ENCODE assay signal across 11 cellular contexts in genomic region chr1:175129997-175130648, GRCh38.
DNase-seq lines count a peak whose midpoint lies in the region; ATAC-seq and TF ChIP-seq lines count a peak whose summit lies in the region.
"Had no signal": no experiment of that assay in that cellular context is flagged by ENCODE, and none has a peak within 500 bp of the region (broad histone marks: within the 10 kb centered on the region; RNA-seq: fewer than 3 reads in every experiment).

No MANE protein-coding gene starts in this region.

- H3K4me3 Mint-ChIP-seq in GM23338, result peak overlapping the region; percentile 31; the same call in 2 of the 3 replicates
- H3K4me3 Mint-ChIP-seq: activated CD8-positive, alpha-beta T cell treated with anti-CD3 and anti-CD28 coated beads for 36 hours; central memory CD8-positive, alpha-beta T cell had no signal

- H3K27me3 ChIP-seq in GM23338 (ENCODE audit: insufficient read depth) (no peaks in the 10 kb centered on the region), trophoblast cell (ENCODE audit: insufficient read depth, low read length) (no peaks in the 10 kb centered on the region), MG63 (no peaks in the 10 kb centered on the region)

- peak; percentile 20 to 30; a peak in 2 of 4 replicates for TF ChIP-seq CTCF in GM23338 (conservative IDR thresholded peaks at IDR 0.05; ENCODE audit: low read depth in 2 of 2)
- TF ChIP-seq CTCF in fibroblast of the aortic adventitia (IDR thresholded peaks at IDR 0.05; ENCODE audit: insufficient read depth, low read length), result no peak

- no peaks in the 10 kb centered on the region for H3K27me3 Mint-ChIP-seq in GM23338 (ENCODE audit: insufficient read depth, low read depth, poor library complexity)

- H3K27ac ChIP-seq in GM23338 (ENCODE audit: low read depth), result peak overlapping the region; percentile 96
- H3K27ac ChIP-seq in trophoblast cell (ENCODE audit: low read depth, low read length), result peak overlapping the region; percentile 85

- peak overlapping the region; percentile 38 for H3K18ac ChIP-seq in trophoblast cell (ENCODE audit: low read length)

- no peak overlapping the region for H4K12ac ChIP-seq in trophoblast cell (ENCODE audit: low read depth, low read length)

- no peaks in the 10 kb centered on the region for H3K9me3 ChIP-seq in trophoblast cell (ENCODE audit: insufficient read depth, low read depth, low read length)
- no peaks in the 10 kb centered on the region for H3K9me3 ChIP-seq in MG63

- H4K8ac ChIP-seq in trophoblast cell (ENCODE audit: low read depth, low read length), result peak overlapping the region; percentile 44

- no peaks in the 10 kb centered on the region for H3K36me3 ChIP-seq in GM23338 (ENCODE audit: insufficient read depth)
- H3K36me3 ChIP-seq in trophoblast cell (ENCODE audit: control insufficient read depth in 1 of 2, insufficient read depth in 2 of 2, low read length in 2 of 2), result no peaks in the 10 kb centered on the region
- H3K36me3 ChIP-seq in MG63, result no peaks in the 10 kb centered on the region

- no peaks in the 10 kb centered on the region for H3F3A ChIP-seq in GM23338 (replicated peaks; ENCODE audit: low read depth)

- no peak overlapping the region for H3K9ac ChIP-seq in trophoblast cell (ENCODE audit: low read length)

- H3K14ac ChIP-seq in trophoblast cell (ENCODE audit: low read length), result peak overlapping the region; percentile 16

- peaks cover 25% of the 10 kb centered on the region for H3K79me1 ChIP-seq in trophoblast cell (ENCODE audit: low read length)

- H3K36me3 Mint-ChIP-seq in GM23338 (ENCODE audit: low read depth), result no peaks in the 10 kb centered on the region

- no peaks in the 10 kb centered on the region for H4K20me1 ChIP-seq in GM23338 (replicated peaks; ENCODE audit: insufficient read depth)

- no peaks in the 10 kb centered on the region for H3K9me3 Mint-ChIP-seq in GM23338
- H3K9me3 Mint-ChIP-seq: activated CD8-positive, alpha-beta T cell treated with anti-CD3 and anti-CD28 coated beads for 36 hours; central memory CD8-positive, alpha-beta T cell had no signal

- H2AFZ ChIP-seq in GM23338, result no peak overlapping the region
- H2AFZ ChIP-seq in trophoblast cell (ENCODE audit: insufficient read depth, low read length, poor library complexity), result no peak overlapping the region

- no CpG with 5 or more reads among the region's 5 CpGs for WGBS in trophoblast cell (ENCODE audit: extremely low coverage, insufficient coverage, insufficient read length)

- H3K9me2 ChIP-seq in GM23338 (ENCODE audit: insufficient read depth), result peaks cover 7% of the 10 kb centered on the region; the same call in 1 of the 2 replicates

- peak overlapping the region; percentile 78 for H2BK5ac ChIP-seq in trophoblast cell (ENCODE audit: low read depth, low read length, poor library complexity)

- no peak overlapping the region for H3K23ac ChIP-seq in trophoblast cell (ENCODE audit: low read length)

- H3K4me3 ChIP-seq in GM23338, result no peak overlapping the region
- H3K4me3 ChIP-seq in fibroblast of the aortic adventitia (ENCODE audit: low read depth, low read length), result no peak overlapping the region
- H3K4me3 ChIP-seq in trophoblast cell (ENCODE audit: low read depth, low read length), result no peak overlapping the region
- no peak overlapping the region for H3K4me3 ChIP-seq in MG63

- peak overlapping the region; percentile 67 for H2BK120ac ChIP-seq in trophoblast cell (ENCODE audit: insufficient read depth, low read length, poor library complexity)

- H4K91ac ChIP-seq in trophoblast cell (ENCODE audit: low read depth, low read length), result peak overlapping the region; percentile 78

- H3K4me1 Mint-ChIP-seq in GM23338, result peaks cover 47% of the 10 kb centered on the region

- peak overlapping the region; percentile 97 for H3K27ac Mint-ChIP-seq in GM23338
- H3K27ac Mint-ChIP-seq: activated CD8-positive, alpha-beta T cell treated with anti-CD3 and anti-CD28 coated beads for 36 hours had no signal

- H3K4me1 ChIP-seq in GM23338 (ENCODE audit: insufficient read depth) (peaks cover 20% of the 10 kb centered on the region), trophoblast cell (ENCODE audit: control insufficient read depth in 1 of 2, insufficient read depth in 2 of 2, low read length in 2 of 2) (peaks cover 21 to 29% of the 10 kb centered on the region in 2 experiments)

- no peak overlapping the region for H2AK5ac ChIP-seq in trophoblast cell (ENCODE audit: low read length)

- H3K79me2 ChIP-seq in GM23338 (replicated peaks; ENCODE audit: insufficient read depth), result no peaks in the 10 kb centered on the region
- H3K79me2 ChIP-seq in trophoblast cell (ENCODE audit: control insufficient read depth, insufficient read depth, low read length, poor library complexity), result no peaks in the 10 kb centered on the region

- DNase-seq in GM23338 (ENCODE audit: low spot score) (peak; percentile 81), NCI-H82 (lab: John Stamatoyannopoulos, UW) (peak; percentile 99), fibroblast of the aortic adventitia (ENCODE audit: low read depth) (peak; percentile 31), trophoblast cell (peak in 1 of 2 donors; percentile 31), MG63 (no peak)
- DNase-seq: activated CD8-positive, alpha-beta T cell treated with anti-CD3 and anti-CD28 coated beads for 36 hours; NCI-H2029 had no signal

- H3K4me2 ChIP-seq in GM23338, result peak overlapping the region; percentile 17; the same call in 1 of the 2 replicates
- no peak overlapping the region for H3K4me2 ChIP-seq in trophoblast cell (ENCODE audit: low read length)

- peak overlapping the region; percentile 59 for H2BK12ac ChIP-seq in trophoblast cell (ENCODE audit: low read length)

- peak overlapping the region; percentile 24 for H3K4ac ChIP-seq in trophoblast cell (ENCODE audit: low read depth, low read length)

- peak; percentile 90 for ATAC-seq in GM23338
- ATAC-seq in HG02588 (IDR thresholded peaks at IDR 0.05; ENCODE audit: unreplicated experiment), result no peak
- ATAC-seq in HG02938 (IDR thresholded peaks at IDR 0.05; ENCODE audit: unreplicated experiment), result no peak
- ATAC-seq in GM18520 (IDR thresholded peaks at IDR 0.05; ENCODE audit: unreplicated experiment), result no peak
- ATAC-seq: activated CD8-positive, alpha-beta T cell treated with anti-CD3 and anti-CD28 coated beads for 36 hours had no signal

TF ChIP-seq in GM23338, 12 proteins besides CTCF, POLR2A, EP300 and RAD21:
- TF ChIP-seq ZNF331 (CRISPR knock-in tag; IDR thresholded peaks at IDR 0.05; ENCODE audit: low read depth) (no peak), NANOG (IDR thresholded peaks at IDR 0.05; ENCODE audit: borderline replicate concordance) (peak; percentile 81), ZNF114 (CRISPR knock-in tag; IDR thresholded peaks at IDR 0.05) (no peak), POLR2AphosphoS5 (IDR thresholded peaks at IDR 0.05; ENCODE audit: low read depth) (no peak), CREB1 (CRISPR knock-in tag; IDR thresholded peaks at IDR 0.05; ENCODE audit: low read depth) (peak; percentile 31; the same call in 1 of the 2 replicates), EZH2phosphoT487 (IDR thresholded peaks at IDR 0.05; ENCODE audit: unreplicated experiment) (no peak)
